22 cellular contexts compared by ENCODE assay signal in genomic region chr9:91886433-91887031, GRCh38.
A peak's percentile ranks its signal among the peaks of the same experiment; 100 is the strongest.
DNase-seq lines count a peak whose midpoint lies in the region; TF ChIP-seq lines count a peak whose summit lies in the region.
"Had no signal": no experiment of that assay in that cellular context is flagged by ENCODE, and none has a peak within 500 bp of the region (broad histone marks: within the 10 kb centered on the region; RNA-seq: fewer than 3 reads in every experiment).

No MANE protein-coding gene starts in this region.

- in situ Hi-C loops in astrocyte of the spinal cord (cut with HindIII; ENCODE audit: low sequenced_read_pairs): no loop called here

- DNase-seq in astrocyte of the spinal cord (ENCODE audit: low read depth, low spot score): peak; percentile 24
- DNase-seq in iPS-NIHi7 (ENCODE audit: extremely low spot score): peak; percentile 63
- DNase-seq in smooth muscle cell of the brain vasculature (ENCODE audit: low read depth, low spot score): peak; percentile 57
- no peak for DNase-seq in testis
- no peak for DNase-seq in activated CD4-positive, alpha-beta T cell treated with anti-CD3 and anti-CD28 coated beads, Interleukin-2, amount 50 U/mL, for 4 hours
- DNase-seq in NK-92 (lab: John Stamatoyannopoulos, UW; ENCODE audit: unreplicated experiment): no peak
- no peak for DNase-seq in DMS53 (lab: John Stamatoyannopoulos, UW)
- DNase-seq: activated CD8-positive, alpha-beta memory T cell treated with anti-CD3 and anti-CD28 coated beads for 24 hours; activated naive CD8-positive, alpha-beta T cell treated with anti-CD3 and anti-CD28 coated beads, Interleukin-2, amount 10 ng/mL, durations not matched to agents 7 days and 5 days; BE2C; left ventricle myocardium inferior; naive B cell; NCI-H1105; NK-92 treated with Interleukin-12 subunit alpha and Interleukin-12 subunit beta, amount 100 ng/mL, for 24 hours; RPMI8226 had no signal

- no peaks in the 10 kb centered on the region for H3K9me3 ChIP-seq in HUES48 (ENCODE audit: control insufficient read depth, insufficient read depth, low read length)
- no peaks in the 10 kb centered on the region for H3K9me3 ChIP-seq in testis
- H3K9me3 ChIP-seq: BE2C, left ventricle myocardium inferior, prostate gland, thoracic aorta had no signal

- WGBS in testis, 2 donors: 49 to 57% methylated on average over 25 to 28 of the region's 30 CpGs

- H3K36me3 ChIP-seq in HUES48 (ENCODE audit: control insufficient read depth, insufficient read depth, low read length) (no peaks in the 10 kb centered on the region), testis (ENCODE audit: low read depth, missing control alignments) (no peaks in the 10 kb centered on the region)
- H3K36me3 ChIP-seq: BE2C, cardiac muscle cell, left ventricle myocardium inferior, prostate gland, thoracic aorta had no signal

- TF ChIP-seq POLR2A in testis (IDR thresholded peaks at IDR 0.05): no peak

- H3K27ac ChIP-seq in HUES48 (ENCODE audit: low read depth, low read length) (peak overlapping the region; percentile 69), testis (no peak overlapping the region)
- H3K27ac ChIP-seq: cardiac muscle cell, HL-60, left ventricle myocardium inferior, prostate gland, thoracic aorta, VCaP had no signal

- intact Hi-C loops in testis (cut with DNase I; ENCODE audit: low total_unique reads): no loop called here

- peaks cover 64% of the 10 kb centered on the region for H3K27me3 ChIP-seq in HUES48 (ENCODE audit: control insufficient read depth, insufficient read depth, low read length)
- no peaks in the 10 kb centered on the region for H3K27me3 ChIP-seq in testis
- H3K27me3 ChIP-seq: BE2C, cardiac muscle cell had no signal

- TF ChIP-seq CTCF in astrocyte of the spinal cord (IDR thresholded peaks at IDR 0.05; ENCODE audit: low read depth, low read length) (no peak), testis (IDR thresholded peaks at IDR 0.05) (no peak)

- H3K4me3 ChIP-seq in HUES48 (ENCODE audit: low read depth, low read length) (peak overlapping the region; percentile 39), astrocyte of the spinal cord (ENCODE audit: low read depth, low read length) (no peak overlapping the region), testis (no peak overlapping the region)
- H3K4me3 ChIP-seq: cardiac muscle cell, left ventricle myocardium inferior, skin epidermis, thoracic aorta had no signal

- peaks cover 30% of the 10 kb centered on the region for H3K4me1 ChIP-seq in HUES48 (ENCODE audit: control insufficient read depth, insufficient read depth, low read length)
- H3K4me1 ChIP-seq in testis: peaks cover 9% of the 10 kb centered on the region
- H3K4me1 ChIP-seq: left ventricle myocardium inferior, prostate gland had no signal

- no peak overlapping the region for H3K9ac ChIP-seq in HUES48 (ENCODE audit: low read depth, low read length)

Comparison
In these comparisons a context has a peak if more than half of its experiments do, and no peak if none do; other contexts are left out.
1. DNase-seq: peak in astrocyte of the spinal cord (single experiment), iPS-NIHi7 (single experiment) and smooth muscle cell of the brain vasculature (single experiment); none in testis (single experiment), activated CD4-positive, alpha-beta T cell treated with anti-CD3 and anti-CD28 coated beads, Interleukin-2, amount 50 U/mL, for 4 hours (0 of 2), NK-92 (single experiment) and DMS53 (single experiment).